ENCODE assay signal across 8 cellular contexts in the genomic region with DNA sequence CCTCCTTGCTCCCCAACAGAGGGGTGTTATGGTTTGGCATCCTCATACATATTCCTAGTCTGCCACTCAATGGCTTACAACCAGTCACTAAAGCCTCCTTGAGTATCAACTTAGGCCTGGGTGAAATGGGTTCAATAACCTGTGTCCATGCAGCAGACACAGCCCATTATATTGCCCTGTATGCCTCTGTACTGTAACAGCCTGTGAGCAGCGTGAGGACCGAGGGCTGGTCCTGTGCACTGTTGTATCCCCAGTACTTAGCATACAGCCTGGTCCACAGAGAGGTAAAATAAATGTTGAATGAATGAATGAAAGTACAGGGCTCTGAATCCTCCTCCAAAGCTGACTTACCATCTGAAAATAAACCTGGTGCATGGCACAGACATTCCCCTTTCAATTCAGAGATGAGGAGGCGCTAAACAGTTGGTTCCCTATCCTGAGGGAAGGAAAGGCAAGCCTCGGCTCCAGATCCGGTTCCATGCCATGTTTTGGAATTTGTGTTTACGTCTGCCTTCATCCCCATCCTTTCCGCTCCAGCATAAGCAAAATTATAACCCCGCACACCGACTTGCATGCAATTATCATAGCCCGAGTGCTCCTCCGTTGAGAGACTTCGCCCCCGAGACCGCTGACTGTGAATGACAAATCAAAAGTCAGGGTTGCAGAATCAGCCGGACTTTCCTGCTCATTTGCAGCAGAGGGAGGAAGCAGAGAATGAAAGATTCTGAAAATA. TPM values are rescaled to one million over a fixed set of nuclear protein-coding genes. Genes with fewer than 3 reads are reported as not detected.
A peak's percentile ranks its signal among the peaks of the same experiment; 100 is the strongest.
DNase-seq lines count a peak whose midpoint lies in the region; ATAC-seq and TF ChIP-seq lines count a peak whose summit lies in the region.

No MANE protein-coding gene starts in this region.

- TF ChIP-seq CTCF in heart left ventricle (IDR thresholded peaks at IDR 0.05), result no peak

- H3K36me3 Mint-ChIP-seq in activated CD8-positive, alpha-beta T cell treated with anti-CD3 and anti-CD28 coated beads, Interleukin-2, amount 10 ng/mL, durations not matched to agents 7 days and 5 days (ENCODE audit: low read depth), result no peaks in the 10 kb centered on the region

- H2AK5ac ChIP-seq in trophoblast cell (ENCODE audit: low read length), result no peak overlapping the region

- H3K9me3 Mint-ChIP-seq in activated CD8-positive, alpha-beta T cell treated with anti-CD3 and anti-CD28 coated beads, Interleukin-2, amount 10 ng/mL, durations not matched to agents 7 days and 5 days (ENCODE audit: insufficient read depth), result no peaks in the 10 kb centered on the region

- peaks cover 3% of the 10 kb centered on the region for H3K79me2 ChIP-seq in trophoblast cell (ENCODE audit: control insufficient read depth, insufficient read depth, low read length, poor library complexity)

- no peak for TF ChIP-seq POLR2A in heart left ventricle (IDR thresholded peaks at IDR 0.05)

- DNase-seq in AG20443 (ENCODE audit: low spot score) (peak; percentile 64), HT1080 (ENCODE audit: low read depth) (peak; percentile 10), heart left ventricle (peak in 3 of 5 donors; percentile 23 to 31 (median 29)), trophoblast cell (no peak)
- no peak for DNase-seq in activated CD8-positive, alpha-beta T cell treated with anti-CD3 and anti-CD28 coated beads, Interleukin-2, amount 10 ng/mL, durations not matched to agents 7 days and 5 days
- no peak for DNase-seq in activated T-cell treated with anti-CD3 and anti-CD28 coated beads, Interleukin-2, amount 50 U/mL, for 1 hour
- no peak for DNase-seq in effector CD4-positive, alpha-beta T cell

- peaks cover 5% of the 10 kb centered on the region for H3K79me1 ChIP-seq in trophoblast cell (ENCODE audit: low read length)

- H3K4me1 ChIP-seq in heart left ventricle (peaks cover 0 to 23% (median 11%) of the 10 kb centered on the region in 12 donors), trophoblast cell (ENCODE audit: control insufficient read depth in 1 of 2, insufficient read depth in 2 of 2, low read length in 2 of 2) (peaks cover 4 to 11% of the 10 kb centered on the region in 2 experiments)

- H3K27ac ChIP-seq in heart left ventricle (peak overlapping the region in 3 of 12 donors; percentile 18 to 71 (median 20)), trophoblast cell (ENCODE audit: low read depth, low read length) (no peak overlapping the region)

- H3K9ac ChIP-seq in trophoblast cell (ENCODE audit: low read length), result no peak overlapping the region

- CTCF ChIA-PET in activated CD8-positive, alpha-beta T cell treated with anti-CD3 and anti-CD28 coated beads, Interleukin-2, amount 10 ng/mL, durations not matched to agents 7 days and 5 days (lab: Charles Lee), result interaction anchor here (0.9 to 4.0 kb wide), 4 partner anchors 11 to 195 kb away, joined by 3 to 14 read pairs (median 4); no protein-coding TSS in a partner anchor

- no peak overlapping the region for H4K91ac ChIP-seq in trophoblast cell (ENCODE audit: low read depth, low read length)

- H3K27ac Mint-ChIP-seq in activated CD8-positive, alpha-beta T cell treated with anti-CD3 and anti-CD28 coated beads, Interleukin-2, amount 10 ng/mL, durations not matched to agents 7 days and 5 days, result no peak overlapping the region

- intact Hi-C loops in heart left ventricle (cut with DNase I), result loop anchor here in 2 of 10 donors (10.0 kb wide), 2 partner anchors 150 to 160 kb away; partner anchors contain the start of genes LEPR (in 1 of the 2) and LEPROT (in 1 of the 2)

- no peak overlapping the region for H2BK120ac ChIP-seq in trophoblast cell (ENCODE audit: insufficient read depth, low read length, poor library complexity)

- no peak overlapping the region for H4K8ac ChIP-seq in trophoblast cell (ENCODE audit: low read depth, low read length)

- H3K23ac ChIP-seq in trophoblast cell (ENCODE audit: low read length), result no peak overlapping the region

- 13 to 16% (median 14%) methylated on average over 15 of the region's 15 CpGs for WGBS in heart left ventricle, 4 donors
- no CpG with 5 or more reads among the region's 15 CpGs for WGBS in trophoblast cell (ENCODE audit: extremely low coverage, insufficient coverage, insufficient read length)

- H3K4me3 ChIP-seq in heart left ventricle (peak overlapping the region in 11 of 12 donors; percentile 9 to 74 (median 61)), trophoblast cell (ENCODE audit: low read depth, low read length) (no peak overlapping the region)

- H2BK12ac ChIP-seq in trophoblast cell (ENCODE audit: low read length), result no peak overlapping the region

- H3K36me3 ChIP-seq in heart left ventricle, result no peaks in the 10 kb centered on the region
- H3K36me3 ChIP-seq in trophoblast cell (ENCODE audit: control insufficient read depth in 1 of 2, insufficient read depth in 2 of 2, low read length in 2 of 2), result no peaks in the 10 kb centered on the region

- POLR2A ChIA-PET in activated CD8-positive, alpha-beta T cell treated with anti-CD3 and anti-CD28 coated beads, Interleukin-2, amount 10 ng/mL, durations not matched to agents 7 days and 5 days (lab: Charles Lee), result interaction anchor here (1.5 kb wide), 1 partner anchor 10 kb away, joined by 3 read pairs; no protein-coding TSS in a partner anchor

- peak overlapping the region; percentile 32 for H3K4me3 Mint-ChIP-seq in activated CD8-positive, alpha-beta T cell treated with anti-CD3 and anti-CD28 coated beads, Interleukin-2, amount 10 ng/mL, durations not matched to agents 7 days and 5 days

- no peak overlapping the region for H2AFZ ChIP-seq in trophoblast cell (ENCODE audit: insufficient read depth, low read length, poor library complexity)

- H3K4me2 ChIP-seq in trophoblast cell (ENCODE audit: low read length), result peak overlapping the region; percentile 45

- no peak overlapping the region for H4K12ac ChIP-seq in trophoblast cell (ENCODE audit: low read depth, low read length)

- no peak overlapping the region for H3K18ac ChIP-seq in trophoblast cell (ENCODE audit: low read length)

- H3K9me3 ChIP-seq in heart left ventricle (no peaks in the 10 kb centered on the region), trophoblast cell (ENCODE audit: insufficient read depth, low read depth, low read length) (no peaks in the 10 kb centered on the region)

- no peak for ATAC-seq in activated CD8-positive, alpha-beta T cell treated with anti-CD3 and anti-CD28 coated beads, Interleukin-2, amount 10 ng/mL, durations not matched to agents 7 days and 5 days
- peak; percentile 22 to 63 (median 42) for ATAC-seq in heart left ventricle
- no peak for ATAC-seq in GM18909 (IDR thresholded peaks at IDR 0.05; ENCODE audit: poor library complexity, unreplicated experiment)

- no peak overlapping the region for H3K14ac ChIP-seq in trophoblast cell (ENCODE audit: low read length)

- H3K4ac ChIP-seq in trophoblast cell (ENCODE audit: low read depth, low read length), result no peak overlapping the region

- peaks cover 0 to 20% (median 0%) of the 10 kb centered on the region in 9 donors for H3K27me3 ChIP-seq in heart left ventricle
- H3K27me3 ChIP-seq in trophoblast cell (ENCODE audit: insufficient read depth, low read length), result no peaks in the 10 kb centered on the region

- H3K27me3 Mint-ChIP-seq in activated CD8-positive, alpha-beta T cell treated with anti-CD3 and anti-CD28 coated beads, Interleukin-2, amount 10 ng/mL, durations not matched to agents 7 days and 5 days (ENCODE audit: low read depth), result peaks cover 36% of the 10 kb centered on the region

- H2BK5ac ChIP-seq in trophoblast cell (ENCODE audit: low read depth, low read length, poor library complexity), result no peak overlapping the region

- peaks cover 36% of the 10 kb centered on the region for H3K4me1 Mint-ChIP-seq in activated CD8-positive, alpha-beta T cell treated with anti-CD3 and anti-CD28 coated beads, Interleukin-2, amount 10 ng/mL, durations not matched to agents 7 days and 5 days (ENCODE audit: low read depth)

RNA-seq across cellular contexts. Expression of gene DNAJC6, which starts 45.0 kb away (rescaled TPM):
- 1.3 and 3.3 TPM in 2 replicates for total RNA-seq in HT1080 (2014; rRNA removed; shearing (Covaris generic))
- polyA plus RNA-seq in HT1080 (2015; cell fraction: cytosol; rRNA removed), result 1.6 and 2.6 TPM in 2 replicates
- 3.3 and 4.8 TPM in 2 replicates for polyA plus RNA-seq in HT1080 (2015; cell fraction: nucleus; rRNA removed)
- 1 to 10 TPM; 1.4 TPM for total RNA-seq in activated CD8-positive, alpha-beta T cell treated with anti-CD3 and anti-CD28 coated beads, Interleukin-2, amount 10 ng/mL, durations not matched to agents 7 days and 5 days
- total RNA-seq in heart left ventricle, result 10 to 100 TPM in 4 of 9 donors, 1 to 10 TPM in 5; 7.6 to 14.1 (median 10.0) TPM
- 1 to 10 TPM in 1 of 2 donors, under 1 TPM in 1; 0.50 to 5.6 TPM for polyA plus RNA-seq in heart left ventricle
- polyA plus RNA-seq in trophoblast cell (2013), result 14.7 TPM in 2 replicates

Comparison
In these comparisons a context has a peak if more than half of its experiments do, and no peak if none do; other contexts are left out.
1. DNase-seq: peak in AG20443 (single experiment), HT1080 (single experiment) and heart left ventricle (3 of 5); none in activated CD8-positive, alpha-beta T cell treated with anti-CD3 and anti-CD28 coated beads, Interleukin-2, amount 10 ng/mL, durations not matched to agents 7 days and 5 days (single experiment), trophoblast cell (0 of 2), activated T-cell treated with anti-CD3 and anti-CD28 coated beads, Interleukin-2, amount 50 U/mL, for 1 hour (single experiment) and effector CD4-positive, alpha-beta T cell (single experiment).
2. ATAC-seq: peak in heart left ventricle (4 of 4); none in activated CD8-positive, alpha-beta T cell treated with anti-CD3 and anti-CD28 coated beads, Interleukin-2, amount 10 ng/mL, durations not matched to agents 7 days and 5 days (single experiment) and GM18909 (single experiment).